ENCODE assay signal across 10 cellular contexts in the genomic region with DNA sequence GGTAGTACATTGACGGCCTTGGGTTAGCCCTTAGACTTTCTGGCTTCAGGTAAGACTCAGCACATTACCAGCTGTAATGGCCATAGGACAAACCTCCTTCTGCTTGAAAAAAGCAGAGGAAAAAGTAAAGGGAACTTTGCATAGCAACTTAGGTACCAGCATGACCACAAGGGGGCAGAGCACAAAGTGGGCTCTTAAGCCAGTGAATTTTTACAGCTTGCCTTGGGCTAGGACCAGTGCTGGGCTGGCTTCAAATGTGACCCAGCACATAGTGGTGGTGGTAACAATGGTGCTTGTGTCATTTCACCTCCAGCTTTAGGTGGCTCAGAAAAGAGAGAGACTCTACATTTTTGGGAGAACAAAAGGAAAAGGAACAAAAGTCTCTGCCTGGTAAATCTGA.
DNase-seq lines count a peak whose midpoint lies in the region; ATAC-seq, FAIRE-seq and TF ChIP-seq lines count a peak whose summit lies in the region.
"Had no signal": no experiment of that assay in that cellular context is flagged by ENCODE, and none has a peak within 500 bp of the region (broad histone marks: within the 10 kb centered on the region; RNA-seq: fewer than 3 reads in every experiment).

No MANE protein-coding gene starts in this region.

- peak; percentile 1 for DNase-seq in GM12865 (ENCODE audit: low read depth)
- DNase-seq in HT1080 (ENCODE audit: low read depth), result peak; percentile 3
- DNase-seq in K562 (ENCODE audit: extremely low read depth in 1 of 4, low spot score in 3 of 4), result peak in 2 of 4 experiments; percentile 8 to 47
- DNase-seq in lung microvascular endothelial cell (ENCODE audit: low read depth in 2 of 2), result peak; percentile 54 to 56
- DNase-seq in suprapubic skin (ENCODE audit: low spot score in 2 of 2), result no peak
- DNase-seq in GOT3 (lab: John Stamatoyannopoulos, UW), result no peak
- DNase-seq: activated gamma-delta T cell had no signal

- H3K4me1 ChIP-seq in K562 (replicated peaks in 1 of 2; ENCODE audit: control insufficient read depth in 2 of 2, insufficient read depth in 2 of 2, low read length in 2 of 2), result peaks cover 0 to 3% of the 10 kb centered on the region in 2 experiments; a peak in 2 of 5 replicates
- H3K4me1 ChIP-seq in suprapubic skin, result no peaks in the 10 kb centered on the region

- no peak for FAIRE-seq in K562 (lab: Jason Lieb, UNC)

- intact Hi-C loops in K562 (cut with micrococcal nuclease), result no loop called here

- H3K79me2 ChIP-seq in K562 (ENCODE audit: control insufficient read depth, insufficient read depth, low read length), result peaks cover 46% of the 10 kb centered on the region

- in situ Hi-C loops in K562 (cut with MboI), result loop anchor here (10.0 kb wide), 1 partner anchor 81 kb away; no protein-coding TSS in a partner anchor

- H3K9ac ChIP-seq in K562 (ENCODE audit: insufficient read depth in 1 of 2, low read depth in 2 of 2, low read length in 2 of 2), result no peak overlapping the region

- ATAC-seq in K562 (peak; percentile 54), GM18511 (IDR thresholded peaks at IDR 0.05; ENCODE audit: unreplicated experiment) (no peak), GM18907 (IDR thresholded peaks at IDR 0.05; ENCODE audit: unreplicated experiment) (no peak)

- H3K27ac ChIP-seq in K562 (ENCODE audit: extremely low read depth, low read depth, low read length) (no peak overlapping the region), suprapubic skin (no peak overlapping the region)
- H3K27ac ChIP-seq: SK-N-MC had no signal

- CTCF ChIA-PET in K562 (lab: Yijun Ruan, JAX; ENCODE audit: low intra/inter-chr PET ratio), result no interaction called here

- H3K9me3 ChIP-seq in K562 (replicated peaks; ENCODE audit: control insufficient read depth, insufficient read depth, low read depth, low read length) (no peaks in the 10 kb centered on the region), suprapubic skin (no peaks in the 10 kb centered on the region)

- no peaks in the 10 kb centered on the region for H3K36me3 ChIP-seq in K562 (ENCODE audit: control insufficient read depth, insufficient read depth, low read length)
- no peaks in the 10 kb centered on the region for H3K36me3 ChIP-seq in suprapubic skin

- H3K27me3 ChIP-seq in K562 (ENCODE audit: control insufficient read depth in 2 of 2, insufficient read depth in 2 of 2, low read length in 2 of 2) (no peaks in the 10 kb centered on the region), suprapubic skin (no peaks in the 10 kb centered on the region)

- no TSS peak for BruUV-seq in K562 (replicated peaks; lab: Mats Ljungman, UMichigan)

- H3K4me3 ChIP-seq in GM12865 (ENCODE audit: low read depth, low read length) (no peak overlapping the region), K562 (no peak overlapping the region), suprapubic skin (no peak overlapping the region)
- H3K4me3 ChIP-seq: SK-N-MC had no signal

- 40% methylated on average over 1 of the region's 1 CpG for WGBS in K562 (ENCODE audit: insufficient coverage, low coverage, missing lambda C conversion rate)
- WGBS in suprapubic skin, result 56% methylated on average over 1 of the region's 1 CpG

- H2AFZ ChIP-seq in K562 (ENCODE audit: low read depth, low read length), result no peak overlapping the region

- TF ChIP-seq EP300 in K562 (IDR thresholded peaks at IDR 0.05; ENCODE audit: low read length) (no peak), suprapubic skin (IDR thresholded peaks at IDR 0.05) (no peak)

- no peak overlapping the region for H3K4me2 ChIP-seq in K562 (ENCODE audit: insufficient read depth, low read length)

- no peak for TF ChIP-seq RAD21 in K562 (CRISPR knock-in tag; conservative IDR thresholded peaks at IDR 0.05 in 1 of 2, IDR thresholded peaks at IDR 0.05 in 1 of 2)

- TF ChIP-seq CTCF in GM12865 (IDR thresholded peaks at IDR 0.05; ENCODE audit: insufficient read depth, low read depth, low read length, missing control alignments), result peak; percentile 14
- TF ChIP-seq CTCF in K562 (IDR thresholded peaks at IDR 0.05 in 2 of 3, conservative IDR thresholded peaks at IDR 0.05 in 1 of 3; ENCODE audit: insufficient read depth in 2 of 3, low read depth in 1 of 3, low read length in 3 of 3), result peak; percentile 21 to 32 (median 21); a peak in 1 of 6 replicates
- TF ChIP-seq CTCF in suprapubic skin (IDR thresholded peaks at IDR 0.05), result no peak

- POLR2A ChIA-PET in K562 (lab: Yijun Ruan, JAX), result no interaction called here

- TF ChIP-seq POLR2A in K562 (conservative IDR thresholded peaks at IDR 0.05) (no peak), suprapubic skin (IDR thresholded peaks at IDR 0.05) (no peak)

- H4K20me1 ChIP-seq in K562 (replicated peaks; ENCODE audit: control insufficient read depth, insufficient read depth, low read length), result no peaks in the 10 kb centered on the region

- no peaks in the 10 kb centered on the region for H3K9me1 ChIP-seq in K562 (ENCODE audit: control insufficient read depth, insufficient read depth, low read length)

TF ChIP-seq in K562, 482 proteins besides CTCF, POLR2A, EP300 and RAD21:
- TF ChIP-seq NR1H2 (CRISPR knock-in tag; IDR thresholded peaks at IDR 0.05) (no peak), SMC3 (conservative IDR thresholded peaks at IDR 0.05; ENCODE audit: insufficient read depth, low read depth, low read length) (0 out of 2 replicates have a peak, but pooled peaks have one; percentile 7), POLR2G (IDR thresholded peaks at IDR 0.05; ENCODE audit: low read depth, low read length) (no peak), NR2F6 (CRISPR knock-in tag; IDR thresholded peaks at IDR 0.05) (no peak)
- TF ChIP-seq, protein P1, sequence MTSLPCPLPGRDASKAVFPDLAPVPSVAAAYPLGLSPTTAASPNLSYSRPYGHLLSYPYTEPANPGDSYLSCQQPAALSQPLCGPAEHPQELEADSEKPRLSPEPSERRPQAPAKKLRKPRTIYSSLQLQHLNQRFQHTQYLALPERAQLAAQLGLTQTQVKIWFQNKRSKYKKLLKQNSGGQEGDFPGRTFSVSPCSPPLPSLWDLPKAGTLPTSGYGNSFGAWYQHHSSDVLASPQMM (CRISPR knock-in tag; IDR thresholded peaks at IDR 0.05), result no peak
- TF ChIP-seq, protein P2, sequence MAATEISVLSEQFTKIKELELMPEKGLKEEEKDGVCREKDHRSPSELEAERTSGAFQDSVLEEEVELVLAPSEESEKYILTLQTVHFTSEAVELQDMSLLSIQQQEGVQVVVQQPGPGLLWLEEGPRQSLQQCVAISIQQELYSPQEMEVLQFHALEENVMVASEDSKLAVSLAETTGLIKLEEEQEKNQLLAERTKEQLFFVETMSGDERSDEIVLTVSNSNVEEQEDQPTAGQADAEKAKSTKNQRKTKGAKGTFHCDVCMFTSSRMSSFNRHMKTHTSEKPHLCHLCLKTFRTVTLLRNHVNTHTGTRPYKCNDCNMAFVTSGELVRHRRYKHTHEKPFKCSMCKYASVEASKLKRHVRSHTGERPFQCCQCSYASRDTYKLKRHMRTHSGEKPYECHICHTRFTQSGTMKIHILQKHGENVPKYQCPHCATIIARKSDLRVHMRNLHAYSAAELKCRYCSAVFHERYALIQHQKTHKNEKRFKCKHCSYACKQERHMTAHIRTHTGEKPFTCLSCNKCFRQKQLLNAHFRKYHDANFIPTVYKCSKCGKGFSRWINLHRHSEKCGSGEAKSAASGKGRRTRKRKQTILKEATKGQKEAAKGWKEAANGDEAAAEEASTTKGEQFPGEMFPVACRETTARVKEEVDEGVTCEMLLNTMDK (IDR thresholded peaks at IDR 0.05; ENCODE audit: borderline replicate concordance, insufficient read depth, low read depth, low read length, poor library complexity, severe bottlenecking), result peak; percentile 66

Comparison
In these comparisons a context has a peak if more than half of its experiments do, and no peak if none do; other contexts are left out.
1. DNase-seq: peak in GM12865 (single experiment), HT1080 (single experiment) and lung microvascular endothelial cell (2 of 2); none in suprapubic skin (0 of 2) and GOT3 (single experiment).
2. CTCF ChIP-seq: peak in GM12865 (single experiment) and K562 (3 of 3); none in suprapubic skin (0 of 2).